1 cellular context compared by ENCODE assay signal in genomic region chr6:30839666-30840065, GRCh38.
TF ChIP-seq lines count a peak whose summit lies in the region.

No MANE protein-coding gene starts in this region.

TF ChIP-seq in HCT116, 20 proteins besides CTCF, POLR2A, EP300 and RAD21 (continued from another document):
- TF ChIP-seq, protein P1, sequence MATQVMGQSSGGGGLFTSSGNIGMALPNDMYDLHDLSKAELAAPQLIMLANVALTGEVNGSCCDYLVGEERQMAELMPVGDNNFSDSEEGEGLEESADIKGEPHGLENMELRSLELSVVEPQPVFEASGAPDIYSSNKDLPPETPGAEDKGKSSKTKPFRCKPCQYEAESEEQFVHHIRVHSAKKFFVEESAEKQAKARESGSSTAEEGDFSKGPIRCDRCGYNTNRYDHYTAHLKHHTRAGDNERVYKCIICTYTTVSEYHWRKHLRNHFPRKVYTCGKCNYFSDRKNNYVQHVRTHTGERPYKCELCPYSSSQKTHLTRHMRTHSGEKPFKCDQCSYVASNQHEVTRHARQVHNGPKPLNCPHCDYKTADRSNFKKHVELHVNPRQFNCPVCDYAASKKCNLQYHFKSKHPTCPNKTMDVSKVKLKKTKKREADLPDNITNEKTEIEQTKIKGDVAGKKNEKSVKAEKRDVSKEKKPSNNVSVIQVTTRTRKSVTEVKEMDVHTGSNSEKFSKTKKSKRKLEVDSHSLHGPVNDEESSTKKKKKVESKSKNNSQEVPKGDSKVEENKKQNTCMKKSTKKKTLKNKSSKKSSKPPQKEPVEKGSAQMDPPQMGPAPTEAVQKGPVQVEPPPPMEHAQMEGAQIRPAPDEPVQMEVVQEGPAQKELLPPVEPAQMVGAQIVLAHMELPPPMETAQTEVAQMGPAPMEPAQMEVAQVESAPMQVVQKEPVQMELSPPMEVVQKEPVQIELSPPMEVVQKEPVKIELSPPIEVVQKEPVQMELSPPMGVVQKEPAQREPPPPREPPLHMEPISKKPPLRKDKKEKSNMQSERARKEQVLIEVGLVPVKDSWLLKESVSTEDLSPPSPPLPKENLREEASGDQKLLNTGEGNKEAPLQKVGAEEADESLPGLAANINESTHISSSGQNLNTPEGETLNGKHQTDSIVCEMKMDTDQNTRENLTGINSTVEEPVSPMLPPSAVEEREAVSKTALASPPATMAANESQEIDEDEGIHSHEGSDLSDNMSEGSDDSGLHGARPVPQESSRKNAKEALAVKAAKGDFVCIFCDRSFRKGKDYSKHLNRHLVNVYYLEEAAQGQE (IDR thresholded peaks at IDR 0.05; ENCODE audit: low read depth) = no peak
- TF ChIP-seq EGR1 (IDR thresholded peaks at IDR 0.05; ENCODE audit: low read depth) (no peak), ELF1 (IDR thresholded peaks at IDR 0.05; ENCODE audit: borderline replicate concordance, low read depth) (no peak), POLR2AphosphoS5 (IDR thresholded peaks at IDR 0.05; ENCODE audit: low read depth, low read length) (no peak), EZH2phosphoT487 (IDR thresholded peaks at IDR 0.05; ENCODE audit: borderline replicate concordance) (no peak), SIN3A (IDR thresholded peaks at IDR 0.05; ENCODE audit: low read depth) (no peak), CBX3 (IDR thresholded peaks at IDR 0.05; ENCODE audit: low read depth) (no peak), SP1 (IDR thresholded peaks at IDR 0.05; ENCODE audit: low read depth) (no peak), SRF (IDR thresholded peaks at IDR 0.05; ENCODE audit: low read depth) (no peak)
- TF ChIP-seq, protein P2, sequence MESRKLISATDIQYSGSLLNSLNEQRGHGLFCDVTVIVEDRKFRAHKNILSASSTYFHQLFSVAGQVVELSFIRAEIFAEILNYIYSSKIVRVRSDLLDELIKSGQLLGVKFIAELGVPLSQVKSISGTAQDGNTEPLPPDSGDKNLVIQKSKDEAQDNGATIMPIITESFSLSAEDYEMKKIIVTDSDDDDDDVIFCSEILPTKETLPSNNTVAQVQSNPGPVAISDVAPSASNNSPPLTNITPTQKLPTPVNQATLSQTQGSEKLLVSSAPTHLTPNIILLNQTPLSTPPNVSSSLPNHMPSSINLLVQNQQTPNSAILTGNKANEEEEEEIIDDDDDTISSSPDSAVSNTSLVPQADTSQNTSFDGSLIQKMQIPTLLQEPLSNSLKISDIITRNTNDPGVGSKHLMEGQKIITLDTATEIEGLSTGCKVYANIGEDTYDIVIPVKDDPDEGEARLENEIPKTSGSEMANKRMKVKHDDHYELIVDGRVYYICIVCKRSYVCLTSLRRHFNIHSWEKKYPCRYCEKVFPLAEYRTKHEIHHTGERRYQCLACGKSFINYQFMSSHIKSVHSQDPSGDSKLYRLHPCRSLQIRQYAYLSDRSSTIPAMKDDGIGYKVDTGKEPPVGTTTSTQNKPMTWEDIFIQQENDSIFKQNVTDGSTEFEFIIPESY (IDR thresholded peaks at IDR 0.05; ENCODE audit: extremely low read depth, insufficient replicate concordance, low read length) = no peak
